In the genomic region with DNA sequence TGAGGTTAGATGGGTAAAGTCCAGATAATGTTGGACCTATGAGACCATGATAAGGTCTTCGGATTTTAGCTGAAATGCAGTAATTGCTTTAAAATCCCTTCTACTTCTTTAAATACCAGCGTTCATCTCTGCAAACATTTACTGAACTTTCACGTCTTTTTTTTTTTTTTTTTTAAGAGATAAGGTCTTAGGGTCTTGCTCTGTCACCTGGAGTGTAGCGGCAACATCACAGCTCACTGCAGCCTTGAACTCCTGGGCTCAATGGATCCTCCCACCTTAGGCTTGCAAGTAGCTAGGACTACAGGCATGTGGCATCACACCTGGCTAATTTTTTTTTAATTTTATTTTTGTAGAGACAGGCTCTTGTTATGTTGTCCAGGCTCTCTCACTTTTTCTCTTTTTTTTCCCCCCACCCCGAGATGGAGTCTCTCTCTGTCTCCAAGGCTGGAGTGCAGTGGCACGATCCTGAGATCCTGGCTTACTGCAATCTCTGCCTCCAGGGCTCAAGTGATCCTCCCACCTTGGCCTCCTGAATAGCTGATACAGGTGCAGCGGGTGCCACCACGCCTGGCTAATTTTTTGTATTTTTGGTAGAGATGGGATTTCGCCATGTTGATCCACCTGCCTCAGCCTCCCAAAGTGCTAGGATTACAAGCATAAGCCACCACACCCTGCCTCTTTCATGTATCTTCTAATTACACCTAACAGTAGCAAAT, we compare ENCODE assay signal across 16 cellular contexts. TPM values are rescaled to one million over a fixed set of nuclear protein-coding genes. Genes with fewer than 3 reads are reported as not detected.
DNase-seq lines count a peak whose midpoint lies in the region; ATAC-seq and TF ChIP-seq lines count a peak whose summit lies in the region.
"Had no signal": no experiment of that assay in that cellular context is flagged by ENCODE, and none has a peak within 500 bp of the region (broad histone marks: within the 10 kb centered on the region; RNA-seq: fewer than 3 reads in every experiment).

No MANE protein-coding gene starts in this region.

- peaks cover 0 to 3% (median 0%) of the 10 kb centered on the region in 7 donors for H3K9me3 Mint-ChIP-seq in CD4-positive, CD25-positive, alpha-beta regulatory T cell
- H3K9me3 Mint-ChIP-seq: activated naive CD4-positive, alpha-beta T cell treated with anti-CD3 and anti-CD28 coated beads, Interleukin-2, amount 50 U/mL, for 72 hours; activated T-cell treated with anti-CD3 and anti-CD28 coated beads, Interleukin-2, amount 50 U/mL, for 4 hours had no signal

- TF ChIP-seq CTCF in HL-60 (IDR thresholded peaks at IDR 0.05; ENCODE audit: insufficient read depth, low read length) (no peak), coronary artery (IDR thresholded peaks at IDR 0.05) (no peak)

- no peak overlapping the region for H3K9ac ChIP-seq in skeletal muscle satellite cell (ENCODE audit: low read depth, low read length)

- peaks cover 22% of the 10 kb centered on the region for H3K4me1 ChIP-seq in CD4-positive, CD25-positive, alpha-beta regulatory T cell (ENCODE audit: control insufficient read depth, insufficient read depth, low read length, poor library complexity, severe bottlenecking)
- peaks cover 35% of the 10 kb centered on the region for H3K4me1 ChIP-seq in skeletal muscle satellite cell (ENCODE audit: control insufficient read depth, insufficient read depth, low read length)

- H3K27me3 ChIP-seq in CD4-positive, CD25-positive, alpha-beta regulatory T cell (ENCODE audit: control insufficient read depth, insufficient read depth, low read length), result no peaks in the 10 kb centered on the region
- H3K27me3 ChIP-seq in HL-60 (ENCODE audit: insufficient read depth, poor library complexity, severe bottlenecking) (no peaks in the 10 kb centered on the region), skeletal muscle satellite cell (ENCODE audit: control insufficient read depth, insufficient read depth, low read length) (no peaks in the 10 kb centered on the region)
- H3K27me3 ChIP-seq: neutrophil had no signal

- H3K27me3 Mint-ChIP-seq in CD4-positive, CD25-positive, alpha-beta regulatory T cell, result peaks cover 19% of the 10 kb centered on the region

- peak overlapping the region; percentile 92 for H3K4me2 ChIP-seq in skeletal muscle satellite cell (ENCODE audit: low read length)

- H3K4me3 ChIP-seq in CD4-positive, CD25-positive, alpha-beta regulatory T cell (ENCODE audit: low read depth, low read length), result no peak overlapping the region
- no peak overlapping the region for H3K4me3 ChIP-seq in HL-60 (replicated peaks; ENCODE audit: insufficient read depth, low read length)
- peak overlapping the region; percentile 17 for H3K4me3 ChIP-seq in coronary artery
- no peak overlapping the region for H3K4me3 ChIP-seq in skeletal muscle satellite cell (ENCODE audit: low read length)

- H3K36me3 ChIP-seq in CD4-positive, CD25-positive, alpha-beta regulatory T cell (ENCODE audit: control insufficient read depth, insufficient read depth, low read length), result no peaks in the 10 kb centered on the region
- H3K36me3 ChIP-seq in skeletal muscle satellite cell (ENCODE audit: insufficient read depth, low read length), result peaks cover 5% of the 10 kb centered on the region
- H3K36me3 ChIP-seq: neutrophil had no signal

- H3K4me1 Mint-ChIP-seq in CD4-positive, CD25-positive, alpha-beta regulatory T cell, result peaks cover 28 to 73% (median 52%) of the 10 kb centered on the region in 4 donors

- no peak overlapping the region for H3K27ac ChIP-seq in CD4-positive, CD25-positive, alpha-beta regulatory T cell (ENCODE audit: insufficient read depth, low read length, poor library complexity, severe bottlenecking)
- H3K27ac ChIP-seq in HL-60 (replicated peaks) (peak overlapping the region; percentile 30), coronary artery (no peak overlapping the region)

- H3K27ac Mint-ChIP-seq in CD4-positive, CD25-positive, alpha-beta regulatory T cell, result peak overlapping the region in 2 of 3 donors; percentile 56 to 57
- H3K27ac Mint-ChIP-seq: activated naive CD4-positive, alpha-beta T cell treated with anti-CD3 and anti-CD28 coated beads, Interleukin-2, amount 50 U/mL, for 72 hours had no signal

- DNase-seq in CD4-positive, CD25-positive, alpha-beta regulatory T cell, result no peak
- DNase-seq in HL-60 (ENCODE audit: low read depth in 1 of 2, low spot score in 1 of 2) (no peak), coronary artery (ENCODE audit: low spot score) (no peak), NCI-H2081 treated with DMSO at 0.1 percent for 48 hours (lab: John Stamatoyannopoulos, UW) (no peak), SKM-1 treated with dmso at 0.1 percent for 144 hours (lab: John Stamatoyannopoulos, UW; ENCODE audit: unreplicated experiment) (no peak), 8988T (no peak)
- DNase-seq: activated CD4-positive, alpha-beta T cell treated with anti-CD3 and anti-CD28 coated beads for 1 hour; activated CD8-positive, alpha-beta memory T cell treated with anti-CD3 and anti-CD28 coated beads for 24 hours; activated T-cell treated with anti-CD3 and anti-CD28 coated beads, Interleukin-2, amount 50 U/mL, for 4 hours; glutamatergic neuron; NCI-H1105 treated with DMSO at 0.1 percent for 48 hours; NCI-H2081 had no signal

- H3K36me3 Mint-ChIP-seq in CD4-positive, CD25-positive, alpha-beta regulatory T cell, result peaks cover 3% of the 10 kb centered on the region

- no peak for ATAC-seq in CD4-positive, CD25-positive, alpha-beta regulatory T cell (ENCODE audit: low read depth in 2 of 2)
- ATAC-seq: activated naive CD4-positive, alpha-beta T cell treated with anti-CD3 and anti-CD28 coated beads, Interleukin-2, amount 50 U/mL, for 72 hours; activated T-cell treated with anti-CD3 and anti-CD28 coated beads, Interleukin-2, amount 50 U/mL, for 4 hours; SK-N-SH treated with all-trans-retinoic acid at 6 μM for 48 hours had no signal

- H3K4me3 Mint-ChIP-seq in CD4-positive, CD25-positive, alpha-beta regulatory T cell, result peak overlapping the region in 1 of 4 donors; percentile 29
- H3K4me3 Mint-ChIP-seq: activated T-cell treated with anti-CD3 and anti-CD28 coated beads, Interleukin-2, amount 50 U/mL, for 4 hours had no signal

- H3K9me3 ChIP-seq in CD4-positive, CD25-positive, alpha-beta regulatory T cell (ENCODE audit: control insufficient read depth in 2 of 2, low read length in 2 of 2), result no peaks in the 10 kb centered on the region
- H3K9me3 ChIP-seq in skeletal muscle satellite cell (replicated peaks; ENCODE audit: low read length), result no peaks in the 10 kb centered on the region
- H3K9me3 ChIP-seq: neutrophil had no signal

RNA-seq across cellular contexts. Expression of a gene that starts 4.2 kb away (rescaled TPM):
- total RNA-seq in CD4-positive, CD25-positive, alpha-beta regulatory T cell, result 5.6 TPM
- polyA plus RNA-seq in CD4-positive, CD25-positive, alpha-beta regulatory T cell, result 1 to 10 TPM; 3.0 to 3.8 (median 3.4) TPM
- 3.5 and 5.1 TPM in 2 replicates for total RNA-seq in skeletal muscle satellite cell (2012; rRNA removed)

RNA-seq across cellular contexts. Expression of a gene that starts 38.0 kb away (rescaled TPM):
- total RNA-seq in CD4-positive, CD25-positive, alpha-beta regulatory T cell, result 285 TPM
- polyA plus RNA-seq in CD4-positive, CD25-positive, alpha-beta regulatory T cell, result 100 to 1,000 TPM; 122 to 178 (median 141) TPM
- 27.4 and 30.1 TPM in 2 replicates for total RNA-seq in skeletal muscle satellite cell (2012; rRNA removed)
